ENCODE assay signal across 18 cellular contexts in genomic region chr15:35440265-35440664, GRCh38.
"Had no signal": no experiment of that assay in that cellular context is flagged by ENCODE, and none has a peak within 500 bp of the region (broad histone marks: within the 10 kb centered on the region; RNA-seq: fewer than 3 reads in every experiment).

No MANE protein-coding gene starts in this region.

- H3K27me3 Mint-ChIP-seq: activated naive CD4-positive, alpha-beta T cell treated with anti-CD3 and anti-CD28 coated beads, Interleukin-2, amount 50 U/mL, for 24 hours; naive thymus-derived CD4-positive, alpha-beta T cell; stimulated activated memory B cell treated with anti-CD40 and anti-IgM and Interleukin-4, amounts not matched to agents 10 μg/mL and 1 μg/mL and 100 μg/mL, for 72 hours had no signal

- H3K27ac Mint-ChIP-seq: activated naive CD4-positive, alpha-beta T cell treated with anti-CD3 and anti-CD28 coated beads, Interleukin-2, amount 50 U/mL, for 24 hours; naive thymus-derived CD4-positive, alpha-beta T cell; stimulated activated memory B cell treated with anti-CD40 and anti-IgM and Interleukin-4, amounts not matched to agents 10 μg/mL and 1 μg/mL and 100 μg/mL, for 72 hours; T-helper 1 cell treated with Interleukin-12 subunit alpha and Interleukin-12 subunit beta and Interleukin-4 antibody, amounts not matched to agents 30 μg/mL and 1 μg/mL, for 36 hours had no signal

- H3K27me3 ChIP-seq: colonic mucosa, gastroesophageal sphincter, heart left ventricle, ovary, right lobe of liver had no signal

- DNase-seq: activated CD4-positive, alpha-beta T cell treated with anti-CD3 and anti-CD28 coated beads for 1 hour; activated gamma-delta T cell; caudate nucleus; colonic mucosa; erythroblast; heart left ventricle; kidney glomerular epithelial cell; left ventricle myocardium inferior; naive thymus-derived CD4-positive, alpha-beta T cell; ovary; psoas muscle; right lobe of liver; small intestine; stimulated activated CD4-positive, alpha-beta T cell treated with anti-CD3 and anti-CD28 coated beads, Interleukin-4, amount 100 ng/mL, for 24 hours had no signal

- H3K9me3 Mint-ChIP-seq: activated naive CD4-positive, alpha-beta T cell treated with anti-CD3 and anti-CD28 coated beads, Interleukin-2, amount 50 U/mL, for 24 hours had no signal

- H3K27ac ChIP-seq: colonic mucosa, gastroesophageal sphincter, heart left ventricle, left ventricle myocardium inferior, ovary, psoas muscle, right lobe of liver had no signal

- H3K4me1 Mint-ChIP-seq: activated naive CD4-positive, alpha-beta T cell treated with anti-CD3 and anti-CD28 coated beads, Interleukin-2, amount 50 U/mL, for 24 hours; naive thymus-derived CD4-positive, alpha-beta T cell; stimulated activated memory B cell treated with anti-CD40 and anti-IgM and Interleukin-4, amounts not matched to agents 10 μg/mL and 1 μg/mL and 100 μg/mL, for 72 hours had no signal

- H3K4me3 ChIP-seq: colonic mucosa, gastroesophageal sphincter, heart left ventricle, left ventricle myocardium inferior, ovary, psoas muscle, right lobe of liver had no signal

- H3K4me3 Mint-ChIP-seq: activated naive CD4-positive, alpha-beta T cell treated with anti-CD3 and anti-CD28 coated beads, Interleukin-2, amount 50 U/mL, for 24 hours; naive thymus-derived CD4-positive, alpha-beta T cell; stimulated activated memory B cell treated with anti-CD40 and anti-IgM and Interleukin-4, amounts not matched to agents 10 μg/mL and 1 μg/mL and 100 μg/mL, for 72 hours; T-helper 1 cell treated with Interleukin-12 subunit alpha and Interleukin-12 subunit beta and Interleukin-4 antibody, amounts not matched to agents 30 μg/mL and 1 μg/mL, for 36 hours had no signal

- ATAC-seq: gastroesophageal sphincter; heart left ventricle; naive thymus-derived CD4-positive, alpha-beta T cell; psoas muscle; right lobe of liver; stimulated activated memory B cell treated with anti-CD40 and anti-IgM and Interleukin-4, amounts not matched to agents 10 μg/mL and 1 μg/mL and 100 μg/mL, for 72 hours had no signal

- H3K36me3 ChIP-seq: colonic mucosa, left ventricle myocardium inferior, ovary, right lobe of liver had no signal

- H3K4me1 ChIP-seq: colonic mucosa, gastroesophageal sphincter, psoas muscle, right lobe of liver had no signal

- H3K9me3 ChIP-seq: colonic mucosa, ovary, psoas muscle, right lobe of liver had no signal
